Comparison of ENCODE assay signal across 26 cellular contexts in the genomic region with DNA sequence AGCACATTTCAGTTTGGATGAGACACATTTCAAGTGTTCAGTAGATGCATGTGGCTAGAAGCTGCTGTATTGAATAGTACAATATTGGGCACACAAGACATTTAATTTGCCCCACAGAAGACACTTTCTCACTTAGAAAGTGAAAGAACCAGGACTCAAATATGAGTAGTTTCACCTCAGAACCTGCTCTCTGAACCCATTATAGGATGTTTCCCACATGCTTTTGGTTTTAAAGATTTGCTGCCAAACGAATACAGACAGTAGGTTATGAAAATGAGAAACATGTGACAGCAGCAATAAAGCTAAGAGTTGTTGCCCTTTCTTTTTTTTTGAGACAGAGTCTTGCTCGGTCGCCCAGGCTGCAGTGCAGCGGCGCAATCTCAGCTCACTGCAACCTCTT. TPM values are rescaled to one million over a fixed set of nuclear protein-coding genes. Genes with fewer than 3 reads are reported as not detected.
DNase-seq lines count a peak whose midpoint lies in the region; ATAC-seq lines count a peak whose summit lies in the region.
"Had no signal": no experiment of that assay in that cellular context is flagged by ENCODE, and none has a peak within 500 bp of the region (broad histone marks: within the 10 kb centered on the region; RNA-seq: fewer than 3 reads in every experiment).

No MANE protein-coding gene starts in this region.

- H3K4ac ChIP-seq in neuronal stem cell (ENCODE audit: low read length), result no peak overlapping the region

- peaks cover 1% of the 10 kb centered on the region for H3K9me3 Mint-ChIP-seq in activated naive CD8-positive, alpha-beta T cell treated with anti-CD3 and anti-CD28 coated beads, Interleukin-2, amount 10 ng/mL, durations not matched to agents 7 days and 5 days
- H3K9me3 Mint-ChIP-seq in activated naive CD8-positive, alpha-beta T cell treated with anti-CD3 and anti-CD28 coated beads for 36 hours, result no peaks in the 10 kb centered on the region
- H3K9me3 Mint-ChIP-seq: activated T-cell treated with anti-CD3 and anti-CD28 coated beads, Interleukin-2, amount 50 U/mL, for 24 hours; central memory CD8-positive, alpha-beta T cell; naive B cell; stimulated activated naive CD8-positive, alpha-beta T cell treated with anti-CD3 and anti-CD28 coated beads, Interleukin-15, Interleukin-2, amounts not matched to agents 100 ng/mL and 50 ng/mL, for 24 hours had no signal

- no peak overlapping the region for H2BK15ac ChIP-seq in neuronal stem cell (ENCODE audit: low read length)

- DNase-seq in activated naive CD8-positive, alpha-beta T cell treated with anti-CD3 and anti-CD28 coated beads, Interleukin-2, amount 10 ng/mL, durations not matched to agents 7 days and 5 days, result no peak
- DNase-seq in activated naive CD8-positive, alpha-beta T cell treated with anti-CD3 and anti-CD28 coated beads for 36 hours, result no peak
- DNase-seq in neuronal stem cell (ENCODE audit: low spot score) (no peak), AML-193 (lab: John Stamatoyannopoulos, UW) (no peak), posterior cingulate gyrus (no peak)
- DNase-seq: activated CD8-positive, alpha-beta T cell treated with anti-CD3 and anti-CD28 coated beads, Interleukin-2, amount 10 ng/mL, durations not matched to agents 7 days and 5 days; activated naive CD4-positive, alpha-beta T cell treated with Interleukin-2 at 50 U/mL for 16 hours; activated T-cell treated with anti-CD3 and anti-CD28 coated beads, Interleukin-2, amount 50 U/mL, for 24 hours; aorta; BE2C; gastrocnemius medialis; KBM-7; naive B cell; NCI-H187 treated with DMSO at 0.1 percent for 48 hours; NCI-H446; RPMI8226; transverse colon had no signal

- H3K14ac ChIP-seq in neuronal stem cell (ENCODE audit: low read length), result no peak overlapping the region

- no CpG with 5 or more reads among the region's 5 CpGs for WGBS in neuronal stem cell (ENCODE audit: extremely low coverage in 2 of 2, insufficient read length in 2 of 2, insufficient replicate concordance in 1 of 2), 2 donors

- no peak overlapping the region for H3K23ac ChIP-seq in neuronal stem cell (ENCODE audit: low read depth, low read length, poor library complexity)

- H3K79me1 ChIP-seq in neuronal stem cell (ENCODE audit: low read depth, low read length), result no peaks in the 10 kb centered on the region

- no peak overlapping the region for H3K4me3 Mint-ChIP-seq in activated naive CD8-positive, alpha-beta T cell treated with anti-CD3 and anti-CD28 coated beads, Interleukin-2, amount 10 ng/mL, durations not matched to agents 7 days and 5 days
- no peak overlapping the region for H3K4me3 Mint-ChIP-seq in activated naive CD8-positive, alpha-beta T cell treated with anti-CD3 and anti-CD28 coated beads for 36 hours
- H3K4me3 Mint-ChIP-seq: activated CD8-positive, alpha-beta T cell treated with anti-CD3 and anti-CD28 coated beads, Interleukin-2, amount 10 ng/mL, durations not matched to agents 7 days and 5 days; activated T-cell treated with anti-CD3 and anti-CD28 coated beads, Interleukin-2, amount 50 U/mL, for 24 hours; central memory CD8-positive, alpha-beta T cell; naive B cell; stimulated activated naive CD8-positive, alpha-beta T cell treated with anti-CD3 and anti-CD28 coated beads, Interleukin-15, Interleukin-2, amounts not matched to agents 100 ng/mL and 50 ng/mL, for 24 hours had no signal

- intact Hi-C loops in posterior cingulate gyrus (cut with DNase I), result no loop called here

- peaks cover 4 to 11% of the 10 kb centered on the region in 2 donors for H3K4me1 ChIP-seq in neuronal stem cell (ENCODE audit: control insufficient read depth in 2 of 2, insufficient read depth in 1 of 2, low read depth in 1 of 2, low read length in 2 of 2)
- H3K4me1 ChIP-seq: BE2C had no signal

- no peak overlapping the region for H3K18ac ChIP-seq in neuronal stem cell (ENCODE audit: low read length)

- peak; percentile 20 for ATAC-seq in activated naive CD8-positive, alpha-beta T cell treated with anti-CD3 and anti-CD28 coated beads, Interleukin-2, amount 10 ng/mL, durations not matched to agents 7 days and 5 days (ENCODE audit: low read depth)
- ATAC-seq in GM21423 (IDR thresholded peaks at IDR 0.05; ENCODE audit: unreplicated experiment) (peak; percentile 52), HG03354 (IDR thresholded peaks at IDR 0.05; ENCODE audit: poor library complexity, severe bottlenecking, unreplicated experiment) (peak; percentile 63), HG03097 (IDR thresholded peaks at IDR 0.05; ENCODE audit: low FRiP score, unreplicated experiment) (no peak)
- ATAC-seq: activated CD4-positive, CD25-positive, alpha-beta regulatory T cell treated with anti-CD3 and anti-CD28 coated beads, Interleukin-2, amount 50 U/mL, for 24 hours; activated CD8-positive, alpha-beta T cell treated with anti-CD3 and anti-CD28 coated beads, Interleukin-2, amount 10 ng/mL, durations not matched to agents 7 days and 5 days had no signal

- no peak overlapping the region for H3K27ac ChIP-seq in neuronal stem cell (replicated peaks; ENCODE audit: low read length)
- H3K27ac ChIP-seq: 22Rv1, skin epidermis had no signal

- no peak overlapping the region for H2AK5ac ChIP-seq in neuronal stem cell (ENCODE audit: low read depth, low read length)

- H3K36me3 Mint-ChIP-seq in activated naive CD8-positive, alpha-beta T cell treated with anti-CD3 and anti-CD28 coated beads, Interleukin-2, amount 10 ng/mL, durations not matched to agents 7 days and 5 days, result peaks cover 1% of the 10 kb centered on the region
- no peaks in the 10 kb centered on the region for H3K36me3 Mint-ChIP-seq in activated naive CD8-positive, alpha-beta T cell treated with anti-CD3 and anti-CD28 coated beads for 36 hours
- H3K36me3 Mint-ChIP-seq: naive B cell had no signal

- H2BK5ac ChIP-seq in neuronal stem cell (ENCODE audit: low read length), result no peak overlapping the region

- H2BK120ac ChIP-seq in neuronal stem cell (ENCODE audit: low read depth, low read length), result no peak overlapping the region

- no peak overlapping the region for H3K4me3 ChIP-seq in neuronal stem cell (ENCODE audit: low read length in 2 of 2)
- H3K4me3 ChIP-seq: gastrocnemius medialis, skin epidermis, transverse colon had no signal

- no peak overlapping the region for H3K27ac Mint-ChIP-seq in activated naive CD8-positive, alpha-beta T cell treated with anti-CD3 and anti-CD28 coated beads, Interleukin-2, amount 10 ng/mL, durations not matched to agents 7 days and 5 days
- no peak overlapping the region for H3K27ac Mint-ChIP-seq in activated naive CD8-positive, alpha-beta T cell treated with anti-CD3 and anti-CD28 coated beads for 36 hours
- H3K27ac Mint-ChIP-seq: activated CD8-positive, alpha-beta T cell treated with anti-CD3 and anti-CD28 coated beads, Interleukin-2, amount 10 ng/mL, durations not matched to agents 7 days and 5 days; activated T-cell treated with anti-CD3 and anti-CD28 coated beads, Interleukin-2, amount 50 U/mL, for 24 hours; naive B cell; stimulated activated naive CD8-positive, alpha-beta T cell treated with anti-CD3 and anti-CD28 coated beads, Interleukin-15, Interleukin-2, amounts not matched to agents 100 ng/mL and 50 ng/mL, for 24 hours had no signal

- no peaks in the 10 kb centered on the region for H3K9me3 ChIP-seq in neuronal stem cell (replicated peaks in 1 of 2; ENCODE audit: control insufficient read depth in 2 of 2, insufficient read depth in 1 of 2, low read depth in 1 of 2, low read length in 2 of 2)
- H3K9me3 ChIP-seq: BE2C, gastrocnemius medialis, transverse colon had no signal

- H3K36me3 ChIP-seq in neuronal stem cell (replicated peaks in 1 of 2; ENCODE audit: control insufficient read depth in 2 of 2, insufficient read depth in 2 of 2, low read length in 2 of 2), result peaks cover 0 to 25% of the 10 kb centered on the region in 2 donors
- H3K36me3 ChIP-seq: BE2C, gastrocnemius medialis, transverse colon had no signal

- H3K4me2 ChIP-seq in neuronal stem cell (ENCODE audit: insufficient read depth, low read length, poor library complexity, severe bottlenecking), result no peak overlapping the region

- H2AFZ ChIP-seq in neuronal stem cell (ENCODE audit: low read length), result no peak overlapping the region

- peaks cover 3% of the 10 kb centered on the region for H3K27me3 Mint-ChIP-seq in activated naive CD8-positive, alpha-beta T cell treated with anti-CD3 and anti-CD28 coated beads, Interleukin-2, amount 10 ng/mL, durations not matched to agents 7 days and 5 days
- peaks cover 11% of the 10 kb centered on the region for H3K27me3 Mint-ChIP-seq in activated naive CD8-positive, alpha-beta T cell treated with anti-CD3 and anti-CD28 coated beads for 36 hours
- H3K27me3 Mint-ChIP-seq: activated T-cell treated with anti-CD3 and anti-CD28 coated beads, Interleukin-2, amount 50 U/mL, for 24 hours had no signal

- H3K4me1 Mint-ChIP-seq in activated naive CD8-positive, alpha-beta T cell treated with anti-CD3 and anti-CD28 coated beads, Interleukin-2, amount 10 ng/mL, durations not matched to agents 7 days and 5 days, result peaks cover 17% of the 10 kb centered on the region
- peaks cover 10% of the 10 kb centered on the region for H3K4me1 Mint-ChIP-seq in activated naive CD8-positive, alpha-beta T cell treated with anti-CD3 and anti-CD28 coated beads for 36 hours
- H3K4me1 Mint-ChIP-seq: central memory CD8-positive, alpha-beta T cell; naive B cell had no signal

- POLR2A ChIA-PET in activated naive CD8-positive, alpha-beta T cell treated with anti-CD3 and anti-CD28 coated beads, Interleukin-2, amount 10 ng/mL, durations not matched to agents 7 days and 5 days (lab: Charles Lee), result no interaction called here

- no peak overlapping the region for H4K91ac ChIP-seq in neuronal stem cell (ENCODE audit: low read depth, low read length, poor library complexity)

- no peak overlapping the region for H2BK12ac ChIP-seq in neuronal stem cell (ENCODE audit: low read length)

- no peak overlapping the region for H4K8ac ChIP-seq in neuronal stem cell (ENCODE audit: low read depth, low read length)

- H3K27me3 ChIP-seq in neuronal stem cell (ENCODE audit: control insufficient read depth in 3 of 3, insufficient read depth in 3 of 3, low read depth in 1 of 3, low read length in 3 of 3), result no peaks in the 10 kb centered on the region
- H3K27me3 ChIP-seq: gastrocnemius medialis, transverse colon had no signal

- H3K9ac ChIP-seq in neuronal stem cell (ENCODE audit: low read depth, low read length, poor library complexity), result no peak overlapping the region

RNA-seq across cellular contexts. Expression of gene C4orf54, which starts 32.3 kb away (rescaled TPM):
- not detected for total RNA-seq in activated naive CD8-positive, alpha-beta T cell treated with anti-CD3 and anti-CD28 coated beads, Interleukin-2, amount 10 ng/mL, durations not matched to agents 7 days and 5 days
- not detected for total RNA-seq in activated naive CD8-positive, alpha-beta T cell treated with anti-CD3 and anti-CD28 coated beads for 36 hours
- not detected for polyA plus RNA-seq in neuronal stem cell (2013, experiment 1 of 2)
- not detected for polyA plus RNA-seq in neuronal stem cell (2013, experiment 2 of 2)
- total RNA-seq: activated CD8-positive, alpha-beta T cell treated with anti-CD3 and anti-CD28 coated beads, Interleukin-2, amount 10 ng/mL, durations not matched to agents 7 days and 5 days; epithelial cell of proximal tubule; transverse colon had no signal

RNA-seq across cellular contexts. Expression of gene MTTP, which starts 50.7 kb away (rescaled TPM):
- total RNA-seq in activated naive CD8-positive, alpha-beta T cell treated with anti-CD3 and anti-CD28 coated beads, Interleukin-2, amount 10 ng/mL, durations not matched to agents 7 days and 5 days, result under 1 TPM; 0.43 to 0.64 TPM
- total RNA-seq in activated naive CD8-positive, alpha-beta T cell treated with anti-CD3 and anti-CD28 coated beads for 36 hours, result under 1 TPM; 0.34 to 0.47 TPM
- 0.29 TPM for polyA plus RNA-seq in neuronal stem cell (2013, experiment 1 of 2)
- polyA plus RNA-seq in neuronal stem cell (2013, experiment 2 of 2), result 0.33 TPM
- total RNA-seq: epithelial cell of proximal tubule had no signal
